In the genomic region with DNA sequence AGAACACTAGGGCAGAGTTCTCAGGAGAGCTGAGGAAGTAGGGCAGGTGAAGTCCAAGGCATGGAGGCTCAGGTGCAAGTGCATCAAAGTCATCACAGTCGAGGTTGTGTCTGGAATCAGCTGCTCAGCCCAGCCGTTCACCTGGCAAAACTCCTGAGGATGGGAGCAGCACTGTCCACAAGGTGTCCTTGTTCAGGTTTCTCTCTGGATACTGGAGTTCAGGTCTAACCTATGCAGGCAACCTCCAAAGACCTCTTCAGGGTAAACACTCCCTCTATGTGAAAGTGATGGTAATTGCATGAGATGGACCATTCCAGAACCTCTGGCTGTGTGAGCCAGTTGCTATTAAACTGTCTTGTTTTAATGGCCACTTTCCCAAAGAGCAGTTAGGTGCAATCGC, we compare ENCODE assay signal across 1 cellular context.
TF ChIP-seq lines count a peak whose summit lies in the region.

No MANE protein-coding gene starts in this region.

TF ChIP-seq in WTC11, 78 proteins besides CTCF, POLR2A, EP300 and RAD21 (continued from another document):
- TF ChIP-seq, protein P1, sequence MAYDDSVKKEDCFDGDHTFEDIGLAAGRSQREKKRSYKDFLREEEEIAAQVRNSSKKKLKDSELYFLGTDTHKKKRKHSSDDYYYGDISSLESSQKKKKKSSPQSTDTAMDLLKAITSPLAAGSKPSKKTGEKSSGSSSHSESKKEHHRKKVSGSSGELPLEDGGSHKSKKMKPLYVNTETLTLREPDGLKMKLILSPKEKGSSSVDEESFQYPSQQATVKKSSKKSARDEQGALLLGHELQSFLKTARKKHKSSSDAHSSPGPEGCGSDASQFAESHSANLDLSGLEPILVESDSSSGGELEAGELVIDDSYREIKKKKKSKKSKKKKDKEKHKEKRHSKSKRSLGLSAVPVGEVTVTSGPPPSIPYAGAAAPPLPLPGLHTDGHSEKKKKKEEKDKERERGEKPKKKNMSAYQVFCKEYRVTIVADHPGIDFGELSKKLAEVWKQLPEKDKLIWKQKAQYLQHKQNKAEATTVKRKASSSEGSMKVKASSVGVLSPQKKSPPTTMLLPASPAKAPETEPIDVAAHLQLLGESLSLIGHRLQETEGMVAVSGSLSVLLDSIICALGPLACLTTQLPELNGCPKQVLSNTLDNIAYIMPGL (CRISPR knock-in tag; IDR thresholded peaks at IDR 0.05), result no peak
- TF ChIP-seq, protein P2, sequence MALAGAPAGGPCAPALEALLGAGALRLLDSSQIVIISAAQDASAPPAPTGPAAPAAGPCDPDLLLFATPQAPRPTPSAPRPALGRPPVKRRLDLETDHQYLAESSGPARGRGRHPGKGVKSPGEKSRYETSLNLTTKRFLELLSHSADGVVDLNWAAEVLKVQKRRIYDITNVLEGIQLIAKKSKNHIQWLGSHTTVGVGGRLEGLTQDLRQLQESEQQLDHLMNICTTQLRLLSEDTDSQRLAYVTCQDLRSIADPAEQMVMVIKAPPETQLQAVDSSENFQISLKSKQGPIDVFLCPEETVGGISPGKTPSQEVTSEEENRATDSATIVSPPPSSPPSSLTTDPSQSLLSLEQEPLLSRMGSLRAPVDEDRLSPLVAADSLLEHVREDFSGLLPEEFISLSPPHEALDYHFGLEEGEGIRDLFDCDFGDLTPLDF (CRISPR knock-in tag; IDR thresholded peaks at IDR 0.05), result no peak
- TF ChIP-seq, protein P3, sequence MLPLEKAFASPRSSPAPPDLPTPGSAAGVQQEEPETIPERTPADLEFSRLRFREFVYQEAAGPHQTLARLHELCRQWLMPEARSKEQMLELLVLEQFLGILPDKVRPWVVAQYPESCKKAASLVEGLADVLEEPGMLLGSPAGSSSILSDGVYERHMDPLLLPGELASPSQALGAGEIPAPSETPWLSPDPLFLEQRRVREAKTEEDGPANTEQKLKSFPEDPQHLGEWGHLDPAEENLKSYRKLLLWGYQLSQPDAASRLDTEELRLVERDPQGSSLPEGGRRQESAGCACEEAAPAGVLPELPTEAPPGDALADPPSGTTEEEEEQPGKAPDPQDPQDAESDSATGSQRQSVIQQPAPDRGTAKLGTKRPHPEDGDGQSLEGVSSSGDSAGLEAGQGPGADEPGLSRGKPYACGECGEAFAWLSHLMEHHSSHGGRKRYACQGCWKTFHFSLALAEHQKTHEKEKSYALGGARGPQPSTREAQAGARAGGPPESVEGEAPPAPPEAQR (CRISPR knock-in tag; IDR thresholded peaks at IDR 0.05), result no peak
- TF ChIP-seq NFYB (CRISPR knock-in tag; conservative IDR thresholded peaks at IDR 0.05; ENCODE audit: low read depth) (no peak), JUN (CRISPR knock-in tag; IDR thresholded peaks at IDR 0.05) (no peak)
- TF ChIP-seq, protein P4, sequence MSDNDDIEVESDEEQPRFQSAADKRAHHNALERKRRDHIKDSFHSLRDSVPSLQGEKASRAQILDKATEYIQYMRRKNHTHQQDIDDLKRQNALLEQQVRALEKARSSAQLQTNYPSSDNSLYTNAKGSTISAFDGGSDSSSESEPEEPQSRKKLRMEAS (CRISPR knock-in tag; IDR thresholded peaks at IDR 0.05), result no peak
TF ChIP-seq in WTC11: peak in this region for 0.
